In the genomic region with DNA sequence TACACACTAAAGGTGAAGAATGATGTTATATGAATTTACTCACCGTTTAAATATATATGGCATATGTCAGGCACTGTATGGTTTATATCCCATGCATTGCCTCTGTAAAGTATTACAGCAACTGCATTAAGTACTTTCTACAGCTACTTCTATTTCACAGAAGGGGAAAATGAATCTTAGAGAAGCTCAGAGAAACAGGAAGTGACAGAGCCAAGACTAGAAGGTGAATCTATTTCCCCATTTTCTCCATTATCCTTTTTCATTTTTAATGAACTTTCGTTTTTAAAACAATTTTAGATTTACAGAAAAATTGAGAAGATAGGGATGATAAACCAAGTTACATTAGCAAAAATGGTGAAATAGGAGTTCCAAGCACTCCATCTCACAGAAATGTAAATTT, we compare ENCODE assay signal across 23 cellular contexts.
"Had no signal": no experiment of that assay in that cellular context is flagged by ENCODE, and none has a peak within 500 bp of the region (broad histone marks: within the 10 kb centered on the region; RNA-seq: fewer than 3 reads in every experiment).

No MANE protein-coding gene starts in this region.

- ATAC-seq: activated CD4-positive, alpha-beta T cell treated with anti-CD3 and anti-CD28 coated beads for 36 hours; body of pancreas; heart right ventricle; naive thymus-derived CD4-positive, alpha-beta T cell; pancreas had no signal

- DNase-seq: activated CD4-positive, alpha-beta T cell treated with anti-CD3 and anti-CD28 coated beads for 36 hours; activated CD4-positive, alpha-beta T cell treated with anti-CD3 and anti-CD28 coated beads, Interleukin-2, amount 50 U/mL, for 48 hours; activated CD4-positive, CD25-positive, alpha-beta regulatory T cell; activated CD8-positive, alpha-beta memory T cell treated with anti-CD3 and anti-CD28 coated beads for 24 hours; activated effector memory CD4-positive, alpha-beta T cell treated with anti-CD3 and anti-CD28 coated beads, Interleukin-2, amount 50 U/mL, for 16 hours; activated naive CD4-positive, alpha-beta T cell treated with anti-CD3 and anti-CD28 coated beads for 36 hours; activated naive CD8-positive, alpha-beta T cell treated with anti-CD3 and anti-CD28 coated beads for 36 hours; adrenal gland; aorta; body of pancreas; dermis blood vessel endothelial cell; effector CD8-positive, alpha-beta T cell; esophagus squamous epithelium; foreskin melanocyte; heart right ventricle; midbrain; naive thymus-derived CD4-positive, alpha-beta T cell; nucleus accumbens; pancreas; stimulated activated CD4-positive, alpha-beta T cell treated with anti-CD3 and anti-CD28 coated beads, Interleukin-1b, Interleukin-23, amount 100 ng/mL, for 48 hours; stimulated activated naive CD4-positive, alpha-beta T cell; T-helper 9 cell; tibial artery had no signal
